Comparison of ENCODE assay signal across 1 cellular context in the genomic region with DNA sequence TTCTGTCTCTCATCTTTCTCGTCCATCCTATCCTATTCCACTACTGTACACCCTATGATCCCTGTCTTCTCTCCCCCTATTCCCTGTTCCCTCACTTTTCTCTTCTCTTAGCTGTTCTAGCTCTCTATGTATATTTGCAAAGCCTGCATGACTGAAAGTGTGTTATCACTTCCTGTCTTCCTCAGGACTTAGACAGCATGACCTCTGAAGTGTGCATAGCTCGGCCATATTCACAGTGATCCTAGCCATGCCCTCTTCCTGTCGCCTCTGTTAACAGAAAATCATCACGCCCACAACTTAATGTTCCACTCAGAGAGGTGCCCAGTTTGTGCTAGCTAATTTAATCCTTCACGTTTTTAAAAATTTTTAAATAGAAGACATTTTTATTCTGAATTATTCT.
TF ChIP-seq lines count a peak whose summit lies in the region.

No MANE protein-coding gene starts in this region.

TF ChIP-seq in GM23338, 12 proteins besides CTCF, POLR2A, EP300 and RAD21 (continued from another document):
- TF ChIP-seq, protein P1, sequence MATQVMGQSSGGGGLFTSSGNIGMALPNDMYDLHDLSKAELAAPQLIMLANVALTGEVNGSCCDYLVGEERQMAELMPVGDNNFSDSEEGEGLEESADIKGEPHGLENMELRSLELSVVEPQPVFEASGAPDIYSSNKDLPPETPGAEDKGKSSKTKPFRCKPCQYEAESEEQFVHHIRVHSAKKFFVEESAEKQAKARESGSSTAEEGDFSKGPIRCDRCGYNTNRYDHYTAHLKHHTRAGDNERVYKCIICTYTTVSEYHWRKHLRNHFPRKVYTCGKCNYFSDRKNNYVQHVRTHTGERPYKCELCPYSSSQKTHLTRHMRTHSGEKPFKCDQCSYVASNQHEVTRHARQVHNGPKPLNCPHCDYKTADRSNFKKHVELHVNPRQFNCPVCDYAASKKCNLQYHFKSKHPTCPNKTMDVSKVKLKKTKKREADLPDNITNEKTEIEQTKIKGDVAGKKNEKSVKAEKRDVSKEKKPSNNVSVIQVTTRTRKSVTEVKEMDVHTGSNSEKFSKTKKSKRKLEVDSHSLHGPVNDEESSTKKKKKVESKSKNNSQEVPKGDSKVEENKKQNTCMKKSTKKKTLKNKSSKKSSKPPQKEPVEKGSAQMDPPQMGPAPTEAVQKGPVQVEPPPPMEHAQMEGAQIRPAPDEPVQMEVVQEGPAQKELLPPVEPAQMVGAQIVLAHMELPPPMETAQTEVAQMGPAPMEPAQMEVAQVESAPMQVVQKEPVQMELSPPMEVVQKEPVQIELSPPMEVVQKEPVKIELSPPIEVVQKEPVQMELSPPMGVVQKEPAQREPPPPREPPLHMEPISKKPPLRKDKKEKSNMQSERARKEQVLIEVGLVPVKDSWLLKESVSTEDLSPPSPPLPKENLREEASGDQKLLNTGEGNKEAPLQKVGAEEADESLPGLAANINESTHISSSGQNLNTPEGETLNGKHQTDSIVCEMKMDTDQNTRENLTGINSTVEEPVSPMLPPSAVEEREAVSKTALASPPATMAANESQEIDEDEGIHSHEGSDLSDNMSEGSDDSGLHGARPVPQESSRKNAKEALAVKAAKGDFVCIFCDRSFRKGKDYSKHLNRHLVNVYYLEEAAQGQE (IDR thresholded peaks at IDR 0.05; ENCODE audit: unreplicated experiment), result no peak
- TF ChIP-seq EZH2 (IDR thresholded peaks at IDR 0.05; ENCODE audit: low read depth, unreplicated experiment) (no peak), ZNF331 (CRISPR knock-in tag; IDR thresholded peaks at IDR 0.05; ENCODE audit: low read depth) (no peak)
- TF ChIP-seq, protein P2, sequence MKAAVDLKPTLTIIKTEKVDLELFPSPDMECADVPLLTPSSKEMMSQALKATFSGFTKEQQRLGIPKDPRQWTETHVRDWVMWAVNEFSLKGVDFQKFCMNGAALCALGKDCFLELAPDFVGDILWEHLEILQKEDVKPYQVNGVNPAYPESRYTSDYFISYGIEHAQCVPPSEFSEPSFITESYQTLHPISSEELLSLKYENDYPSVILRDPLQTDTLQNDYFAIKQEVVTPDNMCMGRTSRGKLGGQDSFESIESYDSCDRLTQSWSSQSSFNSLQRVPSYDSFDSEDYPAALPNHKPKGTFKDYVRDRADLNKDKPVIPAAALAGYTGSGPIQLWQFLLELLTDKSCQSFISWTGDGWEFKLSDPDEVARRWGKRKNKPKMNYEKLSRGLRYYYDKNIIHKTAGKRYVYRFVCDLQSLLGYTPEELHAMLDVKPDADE (IDR thresholded peaks at IDR 0.05), result no peak
